ENCODE assay signal across 33 cellular contexts in genomic region chr3:70176224-70176623, GRCh38.
DNase-seq lines count a peak whose midpoint lies in the region; ATAC-seq, FAIRE-seq and TF ChIP-seq lines count a peak whose summit lies in the region.
"Had no signal": no experiment of that assay in that cellular context is flagged by ENCODE, and none has a peak within 500 bp of the region (broad histone marks: within the 10 kb centered on the region; RNA-seq: fewer than 3 reads in every experiment).

No MANE protein-coding gene starts in this region.

- no peak for TF ChIP-seq RAD21 in HepG2 (CRISPR knock-in tag; IDR thresholded peaks at IDR 0.05)
- TF ChIP-seq RAD21 in GM12878 (IDR thresholded peaks at IDR 0.05; ENCODE audit: insufficient read depth, low read depth, low read length), result no peak

- intact Hi-C loops in HepG2 (cut with micrococcal nuclease; ENCODE audit: unreplicated experiment), result no loop called here
- intact Hi-C loops in right lobe of liver (cut with DNase I), result no loop called here
- intact Hi-C loops in GM12878 (cut with micrococcal nuclease; ENCODE audit: unreplicated experiment), result no loop called here

- TF ChIP-seq EP300 in HepG2 (IDR thresholded peaks at IDR 0.05; ENCODE audit: low read depth in 2 of 2, low read length in 2 of 2) (no peak), HepG2 (CRISPR knock-in tag; IDR thresholded peaks at IDR 0.05; ENCODE audit: borderline replicate concordance) (no peak), GM12878 (IDR thresholded peaks at IDR 0.05; ENCODE audit: borderline replicate concordance in 1 of 2, control insufficient read depth in 1 of 2, low read depth in 2 of 2, low read length in 2 of 2) (no peak)

- no peak overlapping the region for H2AFZ ChIP-seq in HepG2 (ENCODE audit: low read length)
- H2AFZ ChIP-seq in GM12878 (ENCODE audit: control insufficient read depth, low read depth, low read length), result no peak overlapping the region
- no peak overlapping the region for H2AFZ ChIP-seq in osteoblast (ENCODE audit: low read length)

- DNase-seq in HepG2 (ENCODE audit: low spot score) (no peak), right lobe of liver (no peak), GM12878 (ENCODE audit: low read depth, low spot score) (no peak), osteoblast (ENCODE audit: insufficient read length, low spot score, missing footprints) (no peak), SIG-M5 (lab: John Stamatoyannopoulos, UW) (no peak)
- DNase-seq: 8988T; ACHN; AML-193; BE2C; C1 segment of cervical spinal cord; Caco-2; Calu3; CD4-positive, alpha-beta memory T cell; CD4-positive, alpha-beta T cell; CD4-positive, CD25-positive, alpha-beta regulatory T cell; CD8-positive, alpha-beta memory T cell; CD8-positive, alpha-beta T cell; COR-L47; DMS 273 treated with DMSO at 0.1 percent for 48 hours; DMS153; DMS53; DMS79; DMS79 treated with DMSO at 0.1 percent for 48 hours; DND-41; EL had no signal

- POLR2A ChIA-PET in HepG2 (lab: Yijun Ruan, JAX) (no interaction called here), HEK293 (lab: Yijun Ruan, JAX) (no interaction called here), GM12878 (lab: Charles Lee) (no interaction called here)

- no peak for FAIRE-seq in HepG2 (lab: Jason Lieb, UNC)
- FAIRE-seq in GM12878 (lab: Jason Lieb, UNC), result no peak
- FAIRE-seq: A204.1, A549, D721Med had no signal

- H3K9me3 ChIP-seq in HepG2 (ENCODE audit: low read length), result no peaks in the 10 kb centered on the region
- H3K9me3 ChIP-seq in right lobe of liver, result no peaks in the 10 kb centered on the region
- H3K9me3 ChIP-seq in HEK293 (ENCODE audit: control insufficient read depth, insufficient read depth, low read depth, low read length), result no peaks in the 10 kb centered on the region
- no peaks in the 10 kb centered on the region for H3K9me3 ChIP-seq in GM12878 (replicated peaks; ENCODE audit: control insufficient read depth, insufficient read depth, low read length)
- no peaks in the 10 kb centered on the region for H3K9me3 ChIP-seq in osteoblast (ENCODE audit: low read depth, low read length)
- H3K9me3 ChIP-seq: A549; BE2C; BLaER1; BLaER1 treated with 17β-estradiol and CSF1 and Interleukin-3, amounts not matched to agents 10 nM and 100 nM; Caco-2 had no signal

- ATAC-seq in HepG2 (no peak), right lobe of liver (no peak), GM12878 (no peak)
- ATAC-seq: A549; CD8-positive, alpha-beta T cell had no signal

- H4K20me1 ChIP-seq in HepG2 (ENCODE audit: insufficient read depth, low read length) (no peaks in the 10 kb centered on the region), GM12878 (ENCODE audit: control insufficient read depth, insufficient read depth) (no peaks in the 10 kb centered on the region), osteoblast (ENCODE audit: insufficient read depth, low read length) (no peaks in the 10 kb centered on the region)
- H4K20me1 ChIP-seq: BLaER1; BLaER1 treated with 17β-estradiol and CSF1 and Interleukin-3, amounts not matched to agents 10 nM and 100 nM had no signal

- no peak overlapping the region for H3K4me3 ChIP-seq in HepG2 (replicated peaks in 1 of 3; ENCODE audit: insufficient read depth in 1 of 3, low read depth in 2 of 3, low read length in 3 of 3)
- no peak overlapping the region for H3K4me3 ChIP-seq in right lobe of liver
- no peak overlapping the region for H3K4me3 ChIP-seq in HEK293 (ENCODE audit: low read depth, low read length)
- H3K4me3 ChIP-seq in GM12878, result no peak overlapping the region
- H3K4me3 ChIP-seq in osteoblast (ENCODE audit: insufficient read depth, low read length), result no peak overlapping the region
- H3K4me3 ChIP-seq: A549; BLaER1; BLaER1 treated with 17β-estradiol and CSF1 and Interleukin-3, amounts not matched to agents 10 nM and 100 nM had no signal

- H3K4me2 ChIP-seq in HepG2 (ENCODE audit: low read depth, low read length) (no peak overlapping the region), GM12878 (ENCODE audit: control insufficient read depth, insufficient read depth) (no peak overlapping the region), osteoblast (ENCODE audit: insufficient read depth, low read length) (no peak overlapping the region)
- H3K4me2 ChIP-seq: A549; BLaER1; BLaER1 treated with 17β-estradiol and CSF1 and Interleukin-3, amounts not matched to agents 10 nM and 100 nM had no signal

- RAD21 ChIA-PET in GM12878 (lab: Charles Lee; ENCODE audit: unreplicated experiment), result no interaction called here

- SMC1A ChIA-PET in GM12878 (lab: Charles Lee; ENCODE audit: uncharacterized antibody, unreplicated experiment), result no interaction called here

- H3K9ac ChIP-seq in HepG2 (ENCODE audit: insufficient read depth, low read depth, low read length) (no peak overlapping the region), GM12878 (ENCODE audit: control insufficient read depth, insufficient read depth, low read length) (no peak overlapping the region)
- H3K9ac ChIP-seq: BLaER1; BLaER1 treated with 17β-estradiol and CSF1 and Interleukin-3, amounts not matched to agents 10 nM and 100 nM had no signal

- TF ChIP-seq POLR2A in HepG2 (IDR thresholded peaks at IDR 0.05; ENCODE audit: insufficient read depth in 1 of 2, low read depth in 2 of 2, low read length in 2 of 2), result no peak
- no peak for TF ChIP-seq POLR2A in right lobe of liver (IDR thresholded peaks at IDR 0.05)
- no peak for TF ChIP-seq POLR2A in GM12878 (IDR thresholded peaks at IDR 0.05; ENCODE audit: low read depth, low read length)

- H3K27ac ChIP-seq in HepG2 (ENCODE audit: extremely low read length, insufficient read depth, low read length), result no peak overlapping the region
- H3K27ac ChIP-seq in right lobe of liver, result no peak overlapping the region
- H3K27ac ChIP-seq in HEK293 (ENCODE audit: extremely low read depth, low read depth, low read length), result no peak overlapping the region
- no peak overlapping the region for H3K27ac ChIP-seq in GM12878 (ENCODE audit: control insufficient read depth, insufficient read depth)
- H3K27ac ChIP-seq in osteoblast (ENCODE audit: low read depth, low read length), result no peak overlapping the region
- H3K27ac ChIP-seq: 22Rv1; A549; BLaER1; BLaER1 treated with 17β-estradiol and CSF1 and Interleukin-3, amounts not matched to agents 10 nM and 100 nM; C4-2B had no signal

- no TSS peak for BruUV-seq in HepG2 (replicated peaks; lab: Mats Ljungman, UMichigan)
- BruUV-seq in GM12878 (replicated peaks; lab: Mats Ljungman, UMichigan), result no TSS peak

- H3K4me1 ChIP-seq in HepG2 (ENCODE audit: insufficient read depth, low read length) (no peaks in the 10 kb centered on the region), right lobe of liver (no peaks in the 10 kb centered on the region), HEK293 (ENCODE audit: control insufficient read depth, insufficient read depth, low read length) (no peaks in the 10 kb centered on the region), GM12878 (ENCODE audit: control insufficient read depth, insufficient read depth, low read length) (peaks cover 19% of the 10 kb centered on the region), osteoblast (ENCODE audit: insufficient read depth, low read length) (no peaks in the 10 kb centered on the region)
- H3K4me1 ChIP-seq: A549, BE2C, BLaER1, Caco-2 had no signal

- H3K27me3 ChIP-seq in HepG2 (ENCODE audit: control insufficient read depth in 1 of 2, insufficient read depth in 2 of 2, low read length in 2 of 2), result peaks cover 0 to under 1% of the 10 kb centered on the region in 2 experiments; a peak in 2 of 5 replicates
- H3K27me3 ChIP-seq in right lobe of liver, result no peaks in the 10 kb centered on the region
- no peaks in the 10 kb centered on the region for H3K27me3 ChIP-seq in GM12878 (replicated peaks in 1 of 2; ENCODE audit: control insufficient read depth in 2 of 2, insufficient read depth in 2 of 2, low read length in 1 of 2)
- no peaks in the 10 kb centered on the region for H3K27me3 ChIP-seq in osteoblast (ENCODE audit: insufficient read depth, low read length)
- H3K27me3 ChIP-seq: BLaER1; BLaER1 treated with 17β-estradiol and CSF1 and Interleukin-3, amounts not matched to agents 10 nM and 100 nM had no signal

- H3K79me2 ChIP-seq in HepG2 (ENCODE audit: insufficient read depth, low read length), result no peaks in the 10 kb centered on the region
- no peaks in the 10 kb centered on the region for H3K79me2 ChIP-seq in GM12878 (ENCODE audit: control insufficient read depth, insufficient read depth, low read length)
- H3K79me2 ChIP-seq in osteoblast (ENCODE audit: insufficient read depth, low read length), result no peaks in the 10 kb centered on the region

- no peaks in the 10 kb centered on the region for H3K36me3 ChIP-seq in HepG2 (replicated peaks in 1 of 2; ENCODE audit: control insufficient read depth in 1 of 2, insufficient read depth in 2 of 2, low read length in 2 of 2)
- no peaks in the 10 kb centered on the region for H3K36me3 ChIP-seq in right lobe of liver
- H3K36me3 ChIP-seq in HEK293 (ENCODE audit: control insufficient read depth in 2 of 2, insufficient read depth in 1 of 2, low read length in 2 of 2), result no peaks in the 10 kb centered on the region
- H3K36me3 ChIP-seq in GM12878 (ENCODE audit: control insufficient read depth in 2 of 2, insufficient read depth in 2 of 2, low read length in 1 of 2), result no peaks in the 10 kb centered on the region
- no peaks in the 10 kb centered on the region for H3K36me3 ChIP-seq in osteoblast (ENCODE audit: insufficient read depth, low read length)
- H3K36me3 ChIP-seq: BE2C; BLaER1; BLaER1 treated with 17β-estradiol and CSF1 and Interleukin-3, amounts not matched to agents 10 nM and 100 nM had no signal

- CTCF ChIA-PET in HepG2 (lab: Yijun Ruan, JAX; ENCODE audit: low intra/inter-chr PET ratio, low total read pairs) (no interaction called here), HEK293 (lab: Yijun Ruan, JAX) (no interaction called here), GM12878 (lab: Yijun Ruan, JAX) (no interaction called here)

- in situ Hi-C loops in HepG2 (cut with HindIII; ENCODE audit: extremely low pct_ligation_motif_present, low pct_unique_long_range_greater_than_20kb), result no loop called here
- in situ Hi-C loops in GM12878 (cut with MboI), result no loop called here

- WGBS in HepG2 (ENCODE audit: low lambda C conversion rate), result 6% methylated on average over 4 of the region's 4 CpGs
- 52% methylated on average over 4 of the region's 4 CpGs for WGBS in right lobe of liver (ENCODE audit: insufficient coverage, low coverage, low lambda C conversion rate, missing lambda C conversion rate)
- WGBS in GM12878 (ENCODE audit: insufficient coverage, insufficient replicate concordance, low lambda C conversion rate, missing lambda C conversion rate), result 2% methylated on average over 4 of the region's 4 CpGs

- TF ChIP-seq CTCF in HepG2 (CRISPR knock-in tag; IDR thresholded peaks at IDR 0.05) (no peak), right lobe of liver (IDR thresholded peaks at IDR 0.05) (no peak), HEK293 (tag by site-specific recombination; IDR thresholded peaks at IDR 0.05) (no peak), GM12878 (IDR thresholded peaks at IDR 0.05 in 2 of 3, conservative IDR thresholded peaks at IDR 0.05 in 1 of 3; ENCODE audit: control insufficient read depth in 2 of 3, extremely low read depth in 1 of 3, insufficient read depth in 1 of 3, low read depth in 3 of 3, low read length in 3 of 3) (no peak), osteoblast (IDR thresholded peaks at IDR 0.05; ENCODE audit: extremely low read depth, low read depth, low read length) (no peak)

TF ChIP-seq in HepG2, 621 proteins besides CTCF, POLR2A, EP300 and RAD21 (continues in another document):
- no peak for TF ChIP-seq ZFP1 (CRISPR knock-in tag; IDR thresholded peaks at IDR 0.05)

TF ChIP-seq in HEK293, 187 proteins besides CTCF, POLR2A, EP300 and RAD21 (continues in another document):
- no peak for TF ChIP-seq ZNF239 (tag by site-specific recombination; IDR thresholded peaks at IDR 0.05)

Comparison
In these comparisons a context has a peak if more than half of its experiments do, and no peak if none do; other contexts are left out.
1. Of the 63 proteins assayed by ChIP-seq in both HepG2 and HEK293: peak only in HepG2: none; only in HEK293: ATF2; in both: none; in neither: 62.